In genomic region chr16:29820730-29821662, GRCh38 we compare ENCODE assay signal across 8 cellular contexts. TPM values are rescaled to one million over a fixed set of nuclear protein-coding genes. Genes with fewer than 3 reads are reported as not detected.
DNase-seq lines count a peak whose midpoint lies in the region; ATAC-seq and TF ChIP-seq lines count a peak whose summit lies in the region.

No MANE protein-coding gene starts in this region.

- no peaks in the 10 kb centered on the region for H3F3A ChIP-seq in Loucy (ENCODE audit: low read depth)

- ATAC-seq in GM19025 (IDR thresholded peaks at IDR 0.05; ENCODE audit: low read depth, unreplicated experiment) (peak; percentile 57), HG02970 (IDR thresholded peaks at IDR 0.05; ENCODE audit: low FRiP score, unreplicated experiment) (no peak)
- ATAC-seq in activated naive CD8-positive, alpha-beta T cell treated with anti-CD3 and anti-CD28 coated beads, Interleukin-2, amount 10 ng/mL, durations not matched to agents 7 days and 5 days (ENCODE audit: low read depth) = peak; percentile 8

- H3K4me1 Mint-ChIP-seq in activated naive CD8-positive, alpha-beta T cell treated with anti-CD3 and anti-CD28 coated beads, Interleukin-2, amount 10 ng/mL, durations not matched to agents 7 days and 5 days = peaks cover 46% of the 10 kb centered on the region
- H3K4me1 Mint-ChIP-seq in stimulated activated naive CD8-positive, alpha-beta T cell treated with anti-CD3 and anti-CD28 coated beads, Interleukin-15, Interleukin-2, amounts not matched to agents 100 ng/mL and 50 ng/mL, for 24 hours (ENCODE audit: low read depth) = peaks cover 93% of the 10 kb centered on the region

- H2AFZ ChIP-seq in Loucy (ENCODE audit: low read length) = no peak overlapping the region

- H3K36me3 ChIP-seq in Loucy (ENCODE audit: insufficient read depth, low read length) = no peaks in the 10 kb centered on the region; the same call in 1 of the 2 replicates
- H3K36me3 ChIP-seq in kidney epithelial cell (ENCODE audit: control insufficient read depth, insufficient read depth, low read length) = no peaks in the 10 kb centered on the region

- H3K9me2 ChIP-seq in Loucy (replicated peaks; ENCODE audit: low read depth, low read length) = no peaks in the 10 kb centered on the region

- H3K4me2 ChIP-seq in Loucy (ENCODE audit: low read depth, low read length, poor library complexity, severe bottlenecking) = peak overlapping the region; percentile 78

- no peak for TF ChIP-seq CTCF in Loucy (conservative IDR thresholded peaks at IDR 0.05; ENCODE audit: low read length)
- no peak for TF ChIP-seq CTCF in kidney epithelial cell (IDR thresholded peaks at IDR 0.05; ENCODE audit: insufficient read depth, low read length, poor library complexity, severe bottlenecking)

- H3K4me1 ChIP-seq in Loucy (ENCODE audit: insufficient read depth, low read length, poor library complexity, severe bottlenecking) = peaks cover 32% of the 10 kb centered on the region

- peaks cover 15% of the 10 kb centered on the region for H4K20me1 ChIP-seq in Loucy (ENCODE audit: insufficient read depth, low read length, poor library complexity, severe bottlenecking)

- no peaks in the 10 kb centered on the region for H3K9me3 ChIP-seq in Loucy (ENCODE audit: insufficient read depth, low read depth, low read length)

- peaks cover 30% of the 10 kb centered on the region for H3K36me3 Mint-ChIP-seq in activated naive CD8-positive, alpha-beta T cell treated with anti-CD3 and anti-CD28 coated beads, Interleukin-2, amount 10 ng/mL, durations not matched to agents 7 days and 5 days
- H3K36me3 Mint-ChIP-seq in stimulated activated naive CD8-positive, alpha-beta T cell treated with anti-CD3 and anti-CD28 coated beads, Interleukin-15, Interleukin-2, amounts not matched to agents 100 ng/mL and 50 ng/mL, for 24 hours (ENCODE audit: low read depth) = peaks cover 41% of the 10 kb centered on the region

- H3K27ac Mint-ChIP-seq in activated naive CD8-positive, alpha-beta T cell treated with anti-CD3 and anti-CD28 coated beads, Interleukin-2, amount 10 ng/mL, durations not matched to agents 7 days and 5 days = peak overlapping the region; percentile 86
- H3K27ac Mint-ChIP-seq in stimulated activated naive CD8-positive, alpha-beta T cell treated with anti-CD3 and anti-CD28 coated beads, Interleukin-15, Interleukin-2, amounts not matched to agents 100 ng/mL and 50 ng/mL, for 24 hours = peak overlapping the region; percentile 96

- peak overlapping the region; percentile 63 for H3K9ac ChIP-seq in Loucy (ENCODE audit: low read depth, low read length, poor library complexity, severe bottlenecking)

- H3K4me3 Mint-ChIP-seq in activated naive CD8-positive, alpha-beta T cell treated with anti-CD3 and anti-CD28 coated beads, Interleukin-2, amount 10 ng/mL, durations not matched to agents 7 days and 5 days = peak overlapping the region; percentile 96
- peak overlapping the region; percentile 92 for H3K4me3 Mint-ChIP-seq in stimulated activated naive CD8-positive, alpha-beta T cell treated with anti-CD3 and anti-CD28 coated beads, Interleukin-15, Interleukin-2, amounts not matched to agents 100 ng/mL and 50 ng/mL, for 24 hours

- H3K4me3 ChIP-seq in Loucy (ENCODE audit: low read length, poor library complexity, severe bottlenecking) = peak overlapping the region; percentile 73
- H3K4me3 ChIP-seq in kidney epithelial cell (ENCODE audit: low read depth, low read length) = peak overlapping the region; percentile 48

- POLR2A ChIA-PET in activated naive CD8-positive, alpha-beta T cell treated with anti-CD3 and anti-CD28 coated beads, Interleukin-2, amount 10 ng/mL, durations not matched to agents 7 days and 5 days (lab: Charles Lee) = interaction anchor here (0.5 to 4.0 kb wide), 14 partner anchors 11 to 813 kb away, joined by 3 to 43 read pairs (median 4); partner anchors contain the start of genes KCTD13, KIF22, MAZ and TMEM219

- H3K27me3 ChIP-seq in Loucy (ENCODE audit: insufficient read depth, low read length, poor library complexity, severe bottlenecking) = no peaks in the 10 kb centered on the region
- H3K27me3 ChIP-seq in kidney epithelial cell (ENCODE audit: control insufficient read depth, insufficient read depth, low read length) = no peaks in the 10 kb centered on the region

- peaks cover 28% of the 10 kb centered on the region for H3K79me2 ChIP-seq in Loucy (ENCODE audit: insufficient read depth, low read length)

- no peaks in the 10 kb centered on the region for H3K27me3 Mint-ChIP-seq in activated naive CD8-positive, alpha-beta T cell treated with anti-CD3 and anti-CD28 coated beads, Interleukin-2, amount 10 ng/mL, durations not matched to agents 7 days and 5 days
- H3K27me3 Mint-ChIP-seq in stimulated activated naive CD8-positive, alpha-beta T cell treated with anti-CD3 and anti-CD28 coated beads, Interleukin-15, Interleukin-2, amounts not matched to agents 100 ng/mL and 50 ng/mL, for 24 hours = no peaks in the 10 kb centered on the region

- DNase-seq in AG08395 (ENCODE audit: low spot score) (peak; percentile 50), kidney epithelial cell (ENCODE audit: low read depth) (no peak), NCI-H1417 (lab: John Stamatoyannopoulos, UW) (no peak)
- DNase-seq in activated naive CD8-positive, alpha-beta T cell treated with anti-CD3 and anti-CD28 coated beads, Interleukin-2, amount 10 ng/mL, durations not matched to agents 7 days and 5 days = peak; percentile 60

- H3K9me3 Mint-ChIP-seq in activated naive CD8-positive, alpha-beta T cell treated with anti-CD3 and anti-CD28 coated beads, Interleukin-2, amount 10 ng/mL, durations not matched to agents 7 days and 5 days = no peaks in the 10 kb centered on the region
- no peaks in the 10 kb centered on the region for H3K9me3 Mint-ChIP-seq in stimulated activated naive CD8-positive, alpha-beta T cell treated with anti-CD3 and anti-CD28 coated beads, Interleukin-15, Interleukin-2, amounts not matched to agents 100 ng/mL and 50 ng/mL, for 24 hours

RNA-seq across cellular contexts. Expression of gene MVP, which starts 0.7 kb away (rescaled TPM):
- total RNA-seq in activated naive CD8-positive, alpha-beta T cell treated with anti-CD3 and anti-CD28 coated beads, Interleukin-2, amount 10 ng/mL, durations not matched to agents 7 days and 5 days = 100 to 1,000 TPM; 130 to 136 TPM
- 194 and 209 TPM in 2 replicates for total RNA-seq in kidney epithelial cell

RNA-seq across cellular contexts. Expression of gene PAGR1, which starts 5.0 kb away (rescaled TPM):
- 10 to 100 TPM; 29.8 to 34.3 TPM for total RNA-seq in activated naive CD8-positive, alpha-beta T cell treated with anti-CD3 and anti-CD28 coated beads, Interleukin-2, amount 10 ng/mL, durations not matched to agents 7 days and 5 days
- 40.1 and 53.9 TPM in 2 replicates for total RNA-seq in kidney epithelial cell

RNA-seq across cellular contexts. Expression of gene PRRT2, which starts 9.0 kb away (rescaled TPM):
- 1 to 10 TPM; 2.2 to 2.3 TPM for total RNA-seq in activated naive CD8-positive, alpha-beta T cell treated with anti-CD3 and anti-CD28 coated beads, Interleukin-2, amount 10 ng/mL, durations not matched to agents 7 days and 5 days
- 0.27 and 0.29 TPM in 2 replicates for total RNA-seq in kidney epithelial cell

RNA-seq across cellular contexts. Expression of gene MAZ, which starts 14.7 kb away (rescaled TPM):
- 100 to 1,000 TPM; 395 to 418 TPM for total RNA-seq in activated naive CD8-positive, alpha-beta T cell treated with anti-CD3 and anti-CD28 coated beads, Interleukin-2, amount 10 ng/mL, durations not matched to agents 7 days and 5 days
- 164 and 200 TPM in 2 replicates for total RNA-seq in kidney epithelial cell

RNA-seq across cellular contexts. Expression of gene KIF22, which starts 30.4 kb away (rescaled TPM):
- total RNA-seq in activated naive CD8-positive, alpha-beta T cell treated with anti-CD3 and anti-CD28 coated beads, Interleukin-2, amount 10 ng/mL, durations not matched to agents 7 days and 5 days = 100 to 1,000 TPM; 191 to 199 TPM
- 24.2 and 27.5 TPM in 2 replicates for total RNA-seq in kidney epithelial cell

Comparison
In these comparisons a context has a peak if more than half of its experiments do, and no peak if none do; other contexts are left out.
1. DNase-seq: peak in AG08395 (single experiment) and activated naive CD8-positive, alpha-beta T cell treated with anti-CD3 and anti-CD28 coated beads, Interleukin-2, amount 10 ng/mL, durations not matched to agents 7 days and 5 days (single experiment); none in kidney epithelial cell (single experiment) and NCI-H1417 (0 of 3).